In the genomic region with DNA sequence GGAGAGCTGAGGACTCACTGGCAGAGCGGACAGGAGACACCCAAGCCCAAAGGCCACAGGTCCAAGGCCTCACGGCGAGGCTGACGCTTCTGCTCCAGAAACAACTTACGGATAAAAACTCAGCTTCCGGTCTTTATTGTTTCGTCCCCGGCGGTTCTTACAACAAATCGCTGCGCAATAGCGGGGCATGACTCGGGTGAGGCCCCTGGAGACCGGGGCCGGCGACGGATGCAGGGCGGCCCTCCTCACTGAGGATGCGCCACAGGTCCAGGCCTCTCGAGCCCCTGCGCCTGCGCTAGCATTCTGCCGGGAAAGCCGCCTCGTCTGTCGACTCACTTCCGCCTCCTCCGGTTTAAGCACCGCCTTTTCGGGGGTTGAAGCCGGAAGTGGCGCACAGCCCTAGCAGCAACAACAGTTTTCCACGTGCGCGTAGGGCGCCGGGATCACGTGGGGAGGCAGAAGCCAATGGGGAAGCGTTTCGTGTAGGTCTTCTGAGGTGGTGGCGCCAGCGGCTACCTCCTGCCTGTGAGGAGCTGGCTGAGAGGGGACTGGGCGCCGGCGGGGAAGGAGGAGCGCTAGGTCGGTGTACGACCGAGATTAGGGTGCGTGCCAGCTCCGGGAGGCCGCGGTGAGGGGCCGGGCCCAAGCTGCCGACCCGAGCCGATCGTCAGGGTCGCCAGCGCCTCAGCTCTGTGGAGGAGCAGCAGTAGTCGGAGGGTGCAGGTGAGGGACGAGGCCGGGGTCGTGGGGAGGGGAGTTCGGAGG, we compare ENCODE assay signal across 1 cellular context.
A peak's percentile ranks its signal among the peaks of the same experiment; 100 is the strongest.
TF ChIP-seq lines count a peak whose summit lies in the region.

A gene (plus strand): TSS at position 494 of the 765 bp plus-strand sequence. CDS start 1,853 bp downstream, outside the sequence.
A gene with protein sequence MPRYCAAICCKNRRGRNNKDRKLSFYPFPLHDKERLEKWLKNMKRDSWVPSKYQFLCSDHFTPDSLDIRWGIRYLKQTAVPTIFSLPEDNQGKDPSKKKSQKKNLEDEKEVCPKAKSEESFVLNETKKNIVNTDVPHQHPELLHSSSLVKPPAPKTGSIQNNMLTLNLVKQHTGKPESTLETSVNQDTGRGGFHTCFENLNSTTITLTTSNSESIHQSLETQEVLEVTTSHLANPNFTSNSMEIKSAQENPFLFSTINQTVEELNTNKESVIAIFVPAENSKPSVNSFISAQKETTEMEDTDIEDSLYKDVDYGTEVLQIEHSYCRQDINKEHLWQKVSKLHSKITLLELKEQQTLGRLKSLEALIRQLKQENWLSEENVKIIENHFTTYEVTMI (minus strand): TSS at position 326 of the 765 bp plus-strand sequence. CDS start 137 bp downstream, at position 189.

TF ChIP-seq in GM12878, 131 proteins besides CTCF, POLR2A, EP300 and RAD21 (continued from another document and continues in another):
- TF ChIP-seq, protein P1, sequence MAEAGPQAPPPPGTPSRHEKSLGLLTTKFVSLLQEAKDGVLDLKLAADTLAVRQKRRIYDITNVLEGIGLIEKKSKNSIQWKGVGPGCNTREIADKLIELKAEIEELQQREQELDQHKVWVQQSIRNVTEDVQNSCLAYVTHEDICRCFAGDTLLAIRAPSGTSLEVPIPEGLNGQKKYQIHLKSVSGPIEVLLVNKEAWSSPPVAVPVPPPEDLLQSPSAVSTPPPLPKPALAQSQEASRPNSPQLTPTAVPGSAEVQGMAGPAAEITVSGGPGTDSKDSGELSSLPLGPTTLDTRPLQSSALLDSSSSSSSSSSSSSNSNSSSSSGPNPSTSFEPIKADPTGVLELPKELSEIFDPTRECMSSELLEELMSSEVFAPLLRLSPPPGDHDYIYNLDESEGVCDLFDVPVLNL (IDR thresholded peaks at IDR 0.05; ENCODE audit: low read depth, low read length): peak; percentile 49; the same call in 1 of the 2 replicates
- TF ChIP-seq SUPT20H (IDR thresholded peaks at IDR 0.05; ENCODE audit: borderline replicate concordance, control insufficient read depth, low read depth, low read length) (no peak), TARDBP (IDR thresholded peaks at IDR 0.05; ENCODE audit: borderline replicate concordance) (no peak), WRNIP1 (IDR thresholded peaks at IDR 0.05; ENCODE audit: borderline replicate concordance, low read depth, low read length) (no peak), SREBF2 (IDR thresholded peaks at IDR 0.05; ENCODE audit: low read length) (no peak), KAT2A (conservative IDR thresholded peaks at IDR 0.05; ENCODE audit: control insufficient read depth, low read depth, low read length) (no peak), NFIC (IDR thresholded peaks at IDR 0.05; ENCODE audit: low read depth, low read length) (0 out of 2 replicates have a peak, but pooled peaks have one; percentile 6), EZH2 (IDR thresholded peaks at IDR 0.05; ENCODE audit: borderline replicate concordance, control insufficient read depth, low read depth, low read length) (no peak), NFXL1 (IDR thresholded peaks at IDR 0.05; ENCODE audit: borderline replicate concordance) (no peak), RCOR1 (conservative IDR thresholded peaks at IDR 0.05; ENCODE audit: low read depth, low read length) (0 out of 2 replicates have a peak, but pooled peaks have one; percentile 29), TBL1XR1 (IDR thresholded peaks at IDR 0.05; ENCODE audit: low read depth, low read length) (no peak), NR2C2 (IDR thresholded peaks at IDR 0.05; ENCODE audit: borderline replicate concordance, control insufficient read depth, insufficient read length, low read depth) (no peak), SIX5 (IDR thresholded peaks at IDR 0.05; ENCODE audit: low read depth, low read length, severe bottlenecking) (no peak), ZZZ3 (IDR thresholded peaks at IDR 0.05; ENCODE audit: control insufficient read depth, insufficient read length, low read depth) (no peak), HCFC1 (IDR thresholded peaks at IDR 0.05; ENCODE audit: low read length) (peak; percentile 37; the same call in 1 of the 2 replicates), FOXM1 (IDR thresholded peaks at IDR 0.05; ENCODE audit: low read depth, low read length) (no peak), JUND (IDR thresholded peaks at IDR 0.05; ENCODE audit: low read depth, low read length) (no peak), NR2C1 (IDR thresholded peaks at IDR 0.05) (no peak), RAD51 (IDR thresholded peaks at IDR 0.05) (peak; percentile 99), LARP7 (IDR thresholded peaks at IDR 0.05) (peak; percentile 91; the same call in 1 of the 2 replicates), STAT3 (IDR thresholded peaks at IDR 0.05; ENCODE audit: low read depth, low read length) (no peak), POLR2AphosphoS2 (IDR thresholded peaks at IDR 0.05; ENCODE audit: low read depth, low read length) (peak; percentile 89), POLR2AphosphoS5 (IDR thresholded peaks at IDR 0.05; ENCODE audit: low read length) (peak; percentile 85)
- TF ChIP-seq, protein P2, sequence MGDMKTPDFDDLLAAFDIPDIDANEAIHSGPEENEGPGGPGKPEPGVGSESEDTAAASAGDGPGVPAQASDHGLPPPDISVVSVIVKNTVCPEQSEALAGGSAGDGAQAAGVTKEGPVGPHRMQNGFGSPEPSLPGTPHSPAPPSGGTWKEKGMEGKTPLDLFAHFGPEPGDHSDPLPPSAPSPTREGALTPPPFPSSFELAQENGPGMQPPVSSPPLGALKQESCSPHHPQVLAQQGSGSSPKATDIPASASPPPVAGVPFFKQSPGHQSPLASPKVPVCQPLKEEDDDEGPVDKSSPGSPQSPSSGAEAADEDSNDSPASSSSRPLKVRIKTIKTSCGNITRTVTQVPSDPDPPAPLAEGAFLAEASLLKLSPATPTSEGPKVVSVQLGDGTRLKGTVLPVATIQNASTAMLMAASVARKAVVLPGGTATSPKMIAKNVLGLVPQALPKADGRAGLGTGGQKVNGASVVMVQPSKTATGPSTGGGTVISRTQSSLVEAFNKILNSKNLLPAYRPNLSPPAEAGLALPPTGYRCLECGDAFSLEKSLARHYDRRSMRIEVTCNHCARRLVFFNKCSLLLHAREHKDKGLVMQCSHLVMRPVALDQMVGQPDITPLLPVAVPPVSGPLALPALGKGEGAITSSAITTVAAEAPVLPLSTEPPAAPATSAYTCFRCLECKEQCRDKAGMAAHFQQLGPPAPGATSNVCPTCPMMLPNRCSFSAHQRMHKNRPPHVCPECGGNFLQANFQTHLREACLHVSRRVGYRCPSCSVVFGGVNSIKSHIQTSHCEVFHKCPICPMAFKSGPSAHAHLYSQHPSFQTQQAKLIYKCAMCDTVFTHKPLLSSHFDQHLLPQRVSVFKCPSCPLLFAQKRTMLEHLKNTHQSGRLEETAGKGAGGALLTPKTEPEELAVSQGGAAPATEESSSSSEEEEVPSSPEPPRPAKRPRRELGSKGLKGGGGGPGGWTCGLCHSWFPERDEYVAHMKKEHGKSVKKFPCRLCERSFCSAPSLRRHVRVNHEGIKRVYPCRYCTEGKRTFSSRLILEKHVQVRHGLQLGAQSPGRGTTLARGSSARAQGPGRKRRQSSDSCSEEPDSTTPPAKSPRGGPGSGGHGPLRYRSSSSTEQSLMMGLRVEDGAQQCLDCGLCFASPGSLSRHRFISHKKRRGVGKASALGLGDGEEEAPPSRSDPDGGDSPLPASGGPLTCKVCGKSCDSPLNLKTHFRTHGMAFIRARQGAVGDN (IDR thresholded peaks at IDR 0.05): peak; percentile 66; the same call in 1 of the 2 replicates
- TF ChIP-seq, protein P3, sequence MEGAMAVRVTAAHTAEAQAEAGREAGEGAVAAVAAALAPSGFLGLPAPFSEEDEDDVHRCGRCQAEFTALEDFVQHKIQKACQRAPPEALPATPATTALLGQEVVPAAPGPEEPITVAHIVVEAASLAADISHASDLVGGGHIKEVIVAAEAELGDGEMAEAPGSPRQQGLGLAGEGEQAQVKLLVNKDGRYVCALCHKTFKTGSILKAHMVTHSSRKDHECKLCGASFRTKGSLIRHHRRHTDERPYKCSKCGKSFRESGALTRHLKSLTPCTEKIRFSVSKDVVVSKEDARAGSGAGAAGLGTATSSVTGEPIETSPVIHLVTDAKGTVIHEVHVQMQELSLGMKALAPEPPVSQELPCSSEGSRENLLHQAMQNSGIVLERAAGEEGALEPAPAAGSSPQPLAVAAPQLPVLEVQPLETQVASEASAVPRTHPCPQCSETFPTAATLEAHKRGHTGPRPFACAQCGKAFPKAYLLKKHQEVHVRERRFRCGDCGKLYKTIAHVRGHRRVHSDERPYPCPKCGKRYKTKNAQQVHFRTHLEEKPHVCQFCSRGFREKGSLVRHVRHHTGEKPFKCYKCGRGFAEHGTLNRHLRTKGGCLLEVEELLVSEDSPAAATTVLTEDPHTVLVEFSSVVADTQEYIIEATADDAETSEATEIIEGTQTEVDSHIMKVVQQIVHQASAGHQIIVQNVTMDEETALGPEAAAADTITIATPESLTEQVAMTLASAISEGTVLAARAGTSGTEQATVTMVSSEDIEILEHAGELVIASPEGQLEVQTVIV (IDR thresholded peaks at IDR 0.05; ENCODE audit: borderline replicate concordance, partially characterized antibody): peak; percentile 89
- TF ChIP-seq, protein P4, sequence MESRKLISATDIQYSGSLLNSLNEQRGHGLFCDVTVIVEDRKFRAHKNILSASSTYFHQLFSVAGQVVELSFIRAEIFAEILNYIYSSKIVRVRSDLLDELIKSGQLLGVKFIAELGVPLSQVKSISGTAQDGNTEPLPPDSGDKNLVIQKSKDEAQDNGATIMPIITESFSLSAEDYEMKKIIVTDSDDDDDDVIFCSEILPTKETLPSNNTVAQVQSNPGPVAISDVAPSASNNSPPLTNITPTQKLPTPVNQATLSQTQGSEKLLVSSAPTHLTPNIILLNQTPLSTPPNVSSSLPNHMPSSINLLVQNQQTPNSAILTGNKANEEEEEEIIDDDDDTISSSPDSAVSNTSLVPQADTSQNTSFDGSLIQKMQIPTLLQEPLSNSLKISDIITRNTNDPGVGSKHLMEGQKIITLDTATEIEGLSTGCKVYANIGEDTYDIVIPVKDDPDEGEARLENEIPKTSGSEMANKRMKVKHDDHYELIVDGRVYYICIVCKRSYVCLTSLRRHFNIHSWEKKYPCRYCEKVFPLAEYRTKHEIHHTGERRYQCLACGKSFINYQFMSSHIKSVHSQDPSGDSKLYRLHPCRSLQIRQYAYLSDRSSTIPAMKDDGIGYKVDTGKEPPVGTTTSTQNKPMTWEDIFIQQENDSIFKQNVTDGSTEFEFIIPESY (IDR thresholded peaks at IDR 0.05): no peak
- TF ChIP-seq, protein P5, sequence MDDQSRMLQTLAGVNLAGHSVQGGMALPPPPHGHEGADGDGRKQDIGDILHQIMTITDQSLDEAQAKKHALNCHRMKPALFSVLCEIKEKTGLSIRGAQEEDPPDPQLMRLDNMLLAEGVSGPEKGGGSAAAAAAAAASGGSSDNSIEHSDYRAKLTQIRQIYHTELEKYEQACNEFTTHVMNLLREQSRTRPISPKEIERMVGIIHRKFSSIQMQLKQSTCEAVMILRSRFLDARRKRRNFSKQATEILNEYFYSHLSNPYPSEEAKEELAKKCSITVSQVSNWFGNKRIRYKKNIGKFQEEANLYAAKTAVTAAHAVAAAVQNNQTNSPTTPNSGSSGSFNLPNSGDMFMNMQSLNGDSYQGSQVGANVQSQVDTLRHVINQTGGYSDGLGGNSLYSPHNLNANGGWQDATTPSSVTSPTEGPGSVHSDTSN (IDR thresholded peaks at IDR 0.05; ENCODE audit: insufficient replicate concordance, low read depth, low read length): no peak
- TF ChIP-seq, protein P6, sequence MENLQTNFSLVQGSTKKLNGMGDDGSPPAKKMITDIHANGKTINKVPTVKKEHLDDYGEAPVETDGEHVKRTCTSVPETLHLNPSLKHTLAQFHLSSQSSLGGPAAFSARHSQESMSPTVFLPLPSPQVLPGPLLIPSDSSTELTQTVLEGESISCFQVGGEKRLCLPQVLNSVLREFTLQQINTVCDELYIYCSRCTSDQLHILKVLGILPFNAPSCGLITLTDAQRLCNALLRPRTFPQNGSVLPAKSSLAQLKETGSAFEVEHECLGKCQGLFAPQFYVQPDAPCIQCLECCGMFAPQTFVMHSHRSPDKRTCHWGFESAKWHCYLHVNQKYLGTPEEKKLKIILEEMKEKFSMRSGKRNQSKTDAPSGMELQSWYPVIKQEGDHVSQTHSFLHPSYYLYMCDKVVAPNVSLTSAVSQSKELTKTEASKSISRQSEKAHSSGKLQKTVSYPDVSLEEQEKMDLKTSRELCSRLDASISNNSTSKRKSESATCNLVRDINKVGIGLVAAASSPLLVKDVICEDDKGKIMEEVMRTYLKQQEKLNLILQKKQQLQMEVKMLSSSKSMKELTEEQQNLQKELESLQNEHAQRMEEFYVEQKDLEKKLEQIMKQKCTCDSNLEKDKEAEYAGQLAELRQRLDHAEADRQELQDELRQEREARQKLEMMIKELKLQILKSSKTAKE (IDR thresholded peaks at IDR 0.05; ENCODE audit: low read depth, poor library complexity, severe bottlenecking): peak; percentile 3
- TF ChIP-seq, protein P7, sequence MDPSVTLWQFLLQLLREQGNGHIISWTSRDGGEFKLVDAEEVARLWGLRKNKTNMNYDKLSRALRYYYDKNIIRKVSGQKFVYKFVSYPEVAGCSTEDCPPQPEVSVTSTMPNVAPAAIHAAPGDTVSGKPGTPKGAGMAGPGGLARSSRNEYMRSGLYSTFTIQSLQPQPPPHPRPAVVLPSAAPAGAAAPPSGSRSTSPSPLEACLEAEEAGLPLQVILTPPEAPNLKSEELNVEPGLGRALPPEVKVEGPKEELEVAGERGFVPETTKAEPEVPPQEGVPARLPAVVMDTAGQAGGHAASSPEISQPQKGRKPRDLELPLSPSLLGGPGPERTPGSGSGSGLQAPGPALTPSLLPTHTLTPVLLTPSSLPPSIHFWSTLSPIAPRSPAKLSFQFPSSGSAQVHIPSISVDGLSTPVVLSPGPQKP (IDR thresholded peaks at IDR 0.05; ENCODE audit: low read depth, low read length): peak; percentile 88
- TF ChIP-seq, protein P8, sequence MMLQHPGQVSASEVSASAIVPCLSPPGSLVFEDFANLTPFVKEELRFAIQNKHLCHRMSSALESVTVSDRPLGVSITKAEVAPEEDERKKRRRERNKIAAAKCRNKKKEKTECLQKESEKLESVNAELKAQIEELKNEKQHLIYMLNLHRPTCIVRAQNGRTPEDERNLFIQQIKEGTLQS (IDR thresholded peaks at IDR 0.05; ENCODE audit: borderline replicate concordance, extremely low read depth, low read depth, low read length): peak; percentile 90
- TF ChIP-seq, protein P9, sequence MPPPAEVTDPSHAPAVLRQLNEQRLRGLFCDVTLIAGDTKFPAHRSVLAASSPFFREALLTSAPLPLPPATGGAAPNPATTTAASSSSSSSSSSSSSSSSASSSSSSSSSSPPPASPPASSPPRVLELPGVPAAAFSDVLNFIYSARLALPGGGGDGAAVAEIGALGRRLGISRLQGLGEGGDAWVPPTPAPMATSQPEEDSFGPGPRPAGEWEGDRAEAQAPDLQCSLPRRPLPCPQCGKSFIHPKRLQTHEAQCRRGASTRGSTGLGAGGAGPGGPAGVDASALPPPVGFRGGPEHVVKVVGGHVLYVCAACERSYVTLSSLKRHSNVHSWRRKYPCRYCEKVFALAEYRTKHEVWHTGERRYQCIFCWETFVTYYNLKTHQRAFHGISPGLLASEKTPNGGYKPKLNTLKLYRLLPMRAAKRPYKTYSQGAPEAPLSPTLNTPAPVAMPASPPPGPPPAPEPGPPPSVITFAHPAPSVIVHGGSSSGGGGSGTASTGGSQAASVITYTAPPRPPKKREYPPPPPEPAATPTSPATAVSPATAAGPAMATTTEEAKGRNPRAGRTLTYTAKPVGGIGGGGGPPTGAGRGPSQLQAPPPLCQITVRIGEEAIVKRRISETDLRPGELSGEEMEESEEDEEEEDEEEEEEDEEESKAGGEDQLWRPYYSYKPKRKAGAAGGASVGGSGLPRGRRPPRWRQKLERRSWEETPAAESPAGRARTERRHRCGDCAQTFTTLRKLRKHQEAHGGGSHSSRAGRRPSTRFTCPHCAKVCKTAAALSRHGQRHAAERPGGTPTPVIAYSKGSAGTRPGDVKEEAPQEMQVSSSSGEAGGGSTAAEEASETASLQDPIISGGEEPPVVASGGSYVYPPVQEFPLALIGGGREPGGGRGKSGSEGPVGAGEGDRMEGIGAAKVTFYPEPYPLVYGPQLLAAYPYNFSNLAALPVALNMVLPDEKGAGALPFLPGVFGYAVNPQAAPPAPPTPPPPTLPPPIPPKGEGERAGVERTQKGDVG (CRISPR knock-in tag; IDR thresholded peaks at IDR 0.05): no peak
